In genomic region chr10:22475857-22476600, GRCh38 we compare ENCODE assay signal across 8 cellular contexts.
DNase-seq lines count a peak whose midpoint lies in the region; ATAC-seq and TF ChIP-seq lines count a peak whose summit lies in the region.

No MANE protein-coding gene starts in this region.

- H3K9ac ChIP-seq in muscle layer of colon (ENCODE audit: low read length): no peak overlapping the region

- peaks cover 9% of the 10 kb centered on the region for H3K4me1 ChIP-seq in muscle layer of colon (ENCODE audit: insufficient read depth, low read length)
- H3K4me1 ChIP-seq in testis: no peaks in the 10 kb centered on the region

- H3K27me3 ChIP-seq in muscle layer of colon (ENCODE audit: control insufficient read depth in 1 of 2, insufficient read depth in 2 of 2, low read length in 2 of 2): peaks cover 29 to 34% of the 10 kb centered on the region in 2 donors
- no peaks in the 10 kb centered on the region for H3K27me3 ChIP-seq in testis

- H3K9me3 ChIP-seq in muscle layer of colon (ENCODE audit: low read length): no peaks in the 10 kb centered on the region
- no peaks in the 10 kb centered on the region for H3K9me3 ChIP-seq in testis

- no peaks in the 10 kb centered on the region for H3K36me3 ChIP-seq in muscle layer of colon (ENCODE audit: insufficient read depth, low read length)
- no peaks in the 10 kb centered on the region for H3K36me3 ChIP-seq in testis (ENCODE audit: low read depth, missing control alignments)

- no peak for TF ChIP-seq POLR2A in testis (IDR thresholded peaks at IDR 0.05)

- H3K27ac ChIP-seq in coronary artery: no peak overlapping the region
- H3K27ac ChIP-seq in muscle layer of colon (ENCODE audit: low read depth, low read length): no peak overlapping the region
- H3K27ac ChIP-seq in testis: peak overlapping the region; percentile 8 to 16

- ATAC-seq in GM19035 (IDR thresholded peaks at IDR 0.05; ENCODE audit: unreplicated experiment): no peak
- ATAC-seq in HG03469 (IDR thresholded peaks at IDR 0.05; ENCODE audit: unreplicated experiment): no peak

- intact Hi-C loops in testis (cut with DNase I; ENCODE audit: low total_unique reads): no loop called here

- no peak for TF ChIP-seq CTCF in coronary artery (IDR thresholded peaks at IDR 0.05)
- TF ChIP-seq CTCF in testis (IDR thresholded peaks at IDR 0.05): no peak

- H3K4me3 ChIP-seq in coronary artery: peak overlapping the region; percentile 70
- H3K4me3 ChIP-seq in muscle layer of colon (ENCODE audit: low read depth in 1 of 2, low read length in 2 of 2): peak overlapping the region; percentile 39 to 47
- H3K4me3 ChIP-seq in testis: peak overlapping the region; percentile 34 to 35

- DNase-seq in D341Med (ENCODE audit: low spot score) (peak; percentile 66), NCI-H69 (lab: John Stamatoyannopoulos, UW) (peak; percentile 28), coronary artery (ENCODE audit: low spot score) (no peak), testis (peak; percentile 60), NCI-H345 treated with DMSO at 0.1 percent for 48 hours (lab: John Stamatoyannopoulos, UW; ENCODE audit: unreplicated experiment) (no peak)

- WGBS in testis, 2 donors: 1 to 3% methylated on average over 51 to 56 of the region's 85 CpGs

Comparison
In these comparisons a context has a peak if more than half of its experiments do, and no peak if none do; other contexts are left out.
1. DNase-seq: peak in D341Med (single experiment), NCI-H69 (single experiment) and testis (single experiment); none in coronary artery (single experiment) and NCI-H345 treated with DMSO at 0.1 percent for 48 hours (single experiment).
2. H3K27ac ChIP-seq: peak in testis (2 of 2); none in coronary artery (0 of 2) and muscle layer of colon (single experiment).
3. Peak in every context shown above with its lines, with median percentiles within 50 percentile points of each other: H3K4me3 ChIP-seq.